ENCODE assay signal across 27 cellular contexts in the genomic region with DNA sequence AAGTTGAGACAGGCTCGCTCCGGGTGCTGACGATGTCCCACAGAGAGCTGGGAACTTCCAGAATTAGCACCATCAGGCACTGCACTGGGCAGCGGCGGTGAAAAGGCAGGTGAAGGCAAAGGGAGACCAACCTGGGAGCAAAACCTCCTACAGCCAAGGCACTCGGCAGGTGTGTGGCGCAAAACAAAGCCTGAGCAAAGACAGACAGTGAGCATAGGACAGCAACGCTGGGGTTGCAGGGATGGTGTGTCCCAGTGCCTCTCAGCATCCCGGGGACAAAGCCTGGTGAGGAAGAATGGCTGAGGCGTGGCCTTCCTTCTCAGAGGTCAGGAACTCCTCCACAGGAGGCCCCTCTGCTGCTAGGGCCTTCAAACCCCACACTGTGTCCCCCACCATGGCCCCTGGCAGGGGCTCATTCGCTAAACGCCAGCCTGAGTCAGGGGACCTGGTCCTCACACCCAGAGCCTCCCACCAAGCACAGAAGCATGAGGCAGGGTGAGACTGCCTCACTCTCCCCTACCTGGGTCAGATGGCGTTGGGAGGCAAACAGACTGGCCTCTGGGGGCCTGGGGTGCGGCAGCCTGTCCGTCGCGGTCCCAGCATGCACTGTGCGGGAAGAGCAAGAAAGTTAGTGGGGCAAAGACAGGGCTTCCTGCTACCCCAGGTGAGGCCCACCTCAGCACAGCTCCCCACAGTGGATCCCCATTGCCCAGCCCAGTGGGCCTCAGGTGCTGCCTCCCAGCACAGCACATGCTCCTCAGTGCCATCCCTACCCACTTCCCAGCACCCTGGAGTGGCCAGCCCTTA. TPM values are rescaled to one million over a fixed set of nuclear protein-coding genes. Genes with fewer than 3 reads are reported as not detected.
"Had no signal": no experiment of that assay in that cellular context is flagged by ENCODE, and none has a peak within 500 bp of the region (broad histone marks: within the 10 kb centered on the region; RNA-seq: fewer than 3 reads in every experiment).

No MANE protein-coding gene starts in this region.

- H3K36me3 Mint-ChIP-seq: activated naive CD4-positive, alpha-beta T cell treated with anti-CD3 and anti-CD28 coated beads, Interleukin-2, amount 50 U/mL, for 72 hours had no signal

- H3K4me2 ChIP-seq: SK-N-SH had no signal

- DNase-seq: activated CD4-positive, alpha-beta T cell treated with anti-CD3 and anti-CD28 coated beads for 48 hours; activated CD4-positive, alpha-beta T cell treated with anti-CD3 and anti-CD28 coated beads, Interleukin-2, amount 50 U/mL, for 4 hours; activated CD4-positive, CD25-positive, alpha-beta regulatory T cell treated with anti-CD3 and anti-CD28 coated beads, Interleukin-2, amount 50 U/mL, for 72 hours; activated CD8-positive, alpha-beta memory T cell treated with anti-CD3 and anti-CD28 coated beads for 24 hours; activated effector memory CD4-positive, alpha-beta T cell treated with anti-CD3 and anti-CD28 coated beads, Interleukin-2, amount 50 U/mL, for 16 hours; activated naive CD4-positive, alpha-beta T cell treated with Interleukin-2 at 50 U/mL for 16 hours; activated naive CD8-positive, alpha-beta T cell treated with anti-CD3 and anti-CD28 coated beads, Interleukin-2, amount 50 U/mL, for 24 hours; activated T-cell treated with anti-CD3 and anti-CD28 coated beads, Interleukin-2, amount 50 U/mL, for 4 hours; amniotic stem cell; KG1; NCI-H1048; NCI-H146; NCI-H187 treated with DMSO at 0.1 percent for 48 hours; NCI-H2081 treated with DMSO at 0.1 percent for 48 hours; NCI-H446; NCI-H524; PC-3; SJCRH30; SK-N-SH had no signal

- H3K9ac ChIP-seq: SK-N-SH had no signal

- H3K9me3 ChIP-seq: SJCRH30, SK-N-SH had no signal

- H3K9me3 Mint-ChIP-seq: activated naive CD4-positive, alpha-beta T cell treated with anti-CD3 and anti-CD28 coated beads, Interleukin-2, amount 50 U/mL, for 72 hours; activated naive CD8-positive, alpha-beta T cell treated with anti-CD3 and anti-CD28 coated beads, Interleukin-2, amount 50 U/mL, for 24 hours; activated T-cell treated with anti-CD3 and anti-CD28 coated beads, Interleukin-2, amount 50 U/mL, for 4 hours; brain; central memory CD8-positive, alpha-beta T cell; T-helper 2 cell treated with Interferon-gamma antibody and Interleukin-4, amounts not matched to agents 5 μg/mL and 100 μg/mL, for 36 hours had no signal

- H3K4me1 ChIP-seq: SJCRH30 had no signal

- H3K4me3 Mint-ChIP-seq: activated naive CD8-positive, alpha-beta T cell treated with anti-CD3 and anti-CD28 coated beads, Interleukin-2, amount 50 U/mL, for 24 hours; activated T-cell treated with anti-CD3 and anti-CD28 coated beads, Interleukin-2, amount 50 U/mL, for 4 hours; brain; central memory CD8-positive, alpha-beta T cell; T-helper 2 cell treated with Interferon-gamma antibody and Interleukin-4, amounts not matched to agents 5 μg/mL and 100 μg/mL, for 36 hours had no signal

- H3K27ac Mint-ChIP-seq: activated naive CD4-positive, alpha-beta T cell treated with anti-CD3 and anti-CD28 coated beads, Interleukin-2, amount 50 U/mL, for 72 hours; activated naive CD8-positive, alpha-beta T cell treated with anti-CD3 and anti-CD28 coated beads, Interleukin-2, amount 50 U/mL, for 24 hours; T-helper 2 cell treated with Interferon-gamma antibody and Interleukin-4, amounts not matched to agents 5 μg/mL and 100 μg/mL, for 36 hours had no signal

- ATAC-seq: activated naive CD4-positive, alpha-beta T cell treated with anti-CD3 and anti-CD28 coated beads, Interleukin-2, amount 50 U/mL, for 72 hours; activated naive CD8-positive, alpha-beta T cell treated with anti-CD3 and anti-CD28 coated beads, Interleukin-2, amount 50 U/mL, for 24 hours; activated T-cell treated with anti-CD3 and anti-CD28 coated beads, Interleukin-2, amount 50 U/mL, for 4 hours; PC-3 had no signal

- H3K27ac ChIP-seq: SJCRH30 had no signal

- H3K36me3 ChIP-seq: SJCRH30 had no signal

- H3K27me3 ChIP-seq: SJCRH30 had no signal

- H3K4me1 Mint-ChIP-seq: activated naive CD8-positive, alpha-beta T cell treated with anti-CD3 and anti-CD28 coated beads, Interleukin-2, amount 50 U/mL, for 24 hours; brain; central memory CD8-positive, alpha-beta T cell had no signal

- H3K4me3 ChIP-seq: SJCRH30 had no signal

RNA-seq across cellular contexts. Expression of a gene that starts 44.1 kb away (rescaled TPM):
- total RNA-seq: activated naive CD4-positive, alpha-beta T cell treated with anti-CD3 and anti-CD28 coated beads, Interleukin-2, amount 50 U/mL, for 72 hours; activated T-cell treated with anti-CD3 and anti-CD28 coated beads, Interleukin-2, amount 50 U/mL, for 4 hours; LHCN-M2; M059J; PC-3; RPMI7951; T-helper 1 cell treated with Interleukin-12 subunit alpha and Interleukin-12 subunit beta and Interleukin-4 antibody, amounts not matched to agents 30 ng/mL and 1 ng/mL, for 36 hours had no signal
